1 cellular context compared by ENCODE assay signal in genomic region chr10:68901106-68901927, GRCh38.
TF ChIP-seq lines count a peak whose summit lies in the region.

A gene with protein sequence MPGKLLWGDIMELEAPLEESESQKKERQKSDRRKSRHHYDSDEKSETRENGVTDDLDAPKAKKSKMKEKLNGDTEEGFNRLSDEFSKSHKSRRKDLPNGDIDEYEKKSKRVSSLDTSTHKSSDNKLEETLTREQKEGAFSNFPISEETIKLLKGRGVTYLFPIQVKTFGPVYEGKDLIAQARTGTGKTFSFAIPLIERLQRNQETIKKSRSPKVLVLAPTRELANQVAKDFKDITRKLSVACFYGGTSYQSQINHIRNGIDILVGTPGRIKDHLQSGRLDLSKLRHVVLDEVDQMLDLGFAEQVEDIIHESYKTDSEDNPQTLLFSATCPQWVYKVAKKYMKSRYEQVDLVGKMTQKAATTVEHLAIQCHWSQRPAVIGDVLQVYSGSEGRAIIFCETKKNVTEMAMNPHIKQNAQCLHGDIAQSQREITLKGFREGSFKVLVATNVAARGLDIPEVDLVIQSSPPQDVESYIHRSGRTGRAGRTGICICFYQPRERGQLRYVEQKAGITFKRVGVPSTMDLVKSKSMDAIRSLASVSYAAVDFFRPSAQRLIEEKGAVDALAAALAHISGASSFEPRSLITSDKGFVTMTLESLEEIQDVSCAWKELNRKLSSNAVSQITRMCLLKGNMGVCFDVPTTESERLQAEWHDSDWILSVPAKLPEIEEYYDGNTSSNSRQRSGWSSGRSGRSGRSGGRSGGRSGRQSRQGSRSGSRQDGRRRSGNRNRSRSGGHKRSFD (plus strand): TSS chr10:68901315. CDS start chr10:68901385, 70 bp downstream.

TF ChIP-seq in HepG2, 621 proteins besides CTCF, POLR2A, EP300 and RAD21 (continued from another document and continues in another):
- TF ChIP-seq ZBTB2 (CRISPR knock-in tag; IDR thresholded peaks at IDR 0.05; ENCODE audit: low read depth) (peak; percentile 25), PCBP1 (IDR thresholded peaks at IDR 0.05; ENCODE audit: borderline replicate concordance, low read depth, low read length) (no peak; the same call in 1 of the 2 replicates), HNF4A (CRISPR knock-in tag; IDR thresholded peaks at IDR 0.05) (0 out of 2 replicates have a peak, but pooled peaks have one; percentile 9), ZNF558 (CRISPR knock-in tag; IDR thresholded peaks at IDR 0.05; ENCODE audit: borderline replicate concordance) (no peak), ZNF17 (CRISPR knock-in tag; IDR thresholded peaks at IDR 0.05) (no peak), SNAPC4 (CRISPR knock-in tag; IDR thresholded peaks at IDR 0.05) (no peak), AFF4 (CRISPR knock-in tag; IDR thresholded peaks at IDR 0.05) (no peak), GTF2F1 (IDR thresholded peaks at IDR 0.05; ENCODE audit: low read length) (0 out of 2 replicates have a peak, but pooled peaks have one; percentile 8), MAF1 (CRISPR knock-in tag; IDR thresholded peaks at IDR 0.05; ENCODE audit: borderline replicate concordance) (0 out of 2 replicates have a peak, but pooled peaks have one; percentile 4), ZNF414 (CRISPR knock-in tag; IDR thresholded peaks at IDR 0.05) (no peak), CEBPG (CRISPR knock-in tag; IDR thresholded peaks at IDR 0.05) (no peak), SNAI1 (CRISPR knock-in tag; IDR thresholded peaks at IDR 0.05; ENCODE audit: borderline replicate concordance) (peak; percentile 1; the same call in 1 of the 2 replicates), AGO2 (optimal IDR thresholded peaks at IDR 0.05; ENCODE audit: low read depth, low read length) (peak; percentile 76), THRA (CRISPR knock-in tag; IDR thresholded peaks at IDR 0.05; ENCODE audit: borderline replicate concordance) (0 out of 2 replicates have a peak, but pooled peaks have one; percentile 7), MTA1 (CRISPR knock-in tag; IDR thresholded peaks at IDR 0.05; ENCODE audit: borderline replicate concordance) (no peak), ZNF598 (CRISPR knock-in tag; IDR thresholded peaks at IDR 0.05; ENCODE audit: borderline replicate concordance) (no peak), NBN (conservative IDR thresholded peaks at IDR 0.05) (no peak), RELA (CRISPR knock-in tag; IDR thresholded peaks at IDR 0.05) (peak; percentile 41; the same call in 1 of the 2 replicates), NFYB (CRISPR knock-in tag; IDR thresholded peaks at IDR 0.05) (peak; percentile 89), ZNF777 (CRISPR knock-in tag; IDR thresholded peaks at IDR 0.05) (no peak), FOXO1 (CRISPR knock-in tag; IDR thresholded peaks at IDR 0.05) (no peak), NFE2 (CRISPR knock-in tag; IDR thresholded peaks at IDR 0.05) (no peak), ZNF441 (CRISPR knock-in tag; IDR thresholded peaks at IDR 0.05; ENCODE audit: borderline replicate concordance) (0 out of 2 replicates have a peak, but pooled peaks have one; percentile 42), SALL2 (CRISPR knock-in tag; IDR thresholded peaks at IDR 0.05) (0 out of 2 replicates have a peak, but pooled peaks have one; percentile 20), MTF2 (CRISPR knock-in tag; IDR thresholded peaks at IDR 0.05; ENCODE audit: borderline replicate concordance) (no peak), KAT8 (CRISPR knock-in tag; IDR thresholded peaks at IDR 0.05) (peak; percentile 91), SAP130 (CRISPR knock-in tag; IDR thresholded peaks at IDR 0.05; ENCODE audit: low read depth) (peak; percentile 91), BRD4 (CRISPR knock-in tag; IDR thresholded peaks at IDR 0.05) (no peak), ZNF337 (CRISPR knock-in tag; IDR thresholded peaks at IDR 0.05; ENCODE audit: borderline replicate concordance, low read depth) (no peak), HMG20A (CRISPR knock-in tag; IDR thresholded peaks at IDR 0.05; ENCODE audit: borderline replicate concordance) (no peak), ERF (CRISPR knock-in tag; IDR thresholded peaks at IDR 0.05) (0 out of 2 replicates have a peak, but pooled peaks have one; percentile 11), ETV5 (CRISPR knock-in tag; IDR thresholded peaks at IDR 0.05; ENCODE audit: borderline replicate concordance) (peak; percentile 40), BORCS8-MEF2B (CRISPR knock-in tag; IDR thresholded peaks at IDR 0.05) (peak; percentile 36; the same call in 1 of the 2 replicates)
- TF ChIP-seq, protein P1, sequence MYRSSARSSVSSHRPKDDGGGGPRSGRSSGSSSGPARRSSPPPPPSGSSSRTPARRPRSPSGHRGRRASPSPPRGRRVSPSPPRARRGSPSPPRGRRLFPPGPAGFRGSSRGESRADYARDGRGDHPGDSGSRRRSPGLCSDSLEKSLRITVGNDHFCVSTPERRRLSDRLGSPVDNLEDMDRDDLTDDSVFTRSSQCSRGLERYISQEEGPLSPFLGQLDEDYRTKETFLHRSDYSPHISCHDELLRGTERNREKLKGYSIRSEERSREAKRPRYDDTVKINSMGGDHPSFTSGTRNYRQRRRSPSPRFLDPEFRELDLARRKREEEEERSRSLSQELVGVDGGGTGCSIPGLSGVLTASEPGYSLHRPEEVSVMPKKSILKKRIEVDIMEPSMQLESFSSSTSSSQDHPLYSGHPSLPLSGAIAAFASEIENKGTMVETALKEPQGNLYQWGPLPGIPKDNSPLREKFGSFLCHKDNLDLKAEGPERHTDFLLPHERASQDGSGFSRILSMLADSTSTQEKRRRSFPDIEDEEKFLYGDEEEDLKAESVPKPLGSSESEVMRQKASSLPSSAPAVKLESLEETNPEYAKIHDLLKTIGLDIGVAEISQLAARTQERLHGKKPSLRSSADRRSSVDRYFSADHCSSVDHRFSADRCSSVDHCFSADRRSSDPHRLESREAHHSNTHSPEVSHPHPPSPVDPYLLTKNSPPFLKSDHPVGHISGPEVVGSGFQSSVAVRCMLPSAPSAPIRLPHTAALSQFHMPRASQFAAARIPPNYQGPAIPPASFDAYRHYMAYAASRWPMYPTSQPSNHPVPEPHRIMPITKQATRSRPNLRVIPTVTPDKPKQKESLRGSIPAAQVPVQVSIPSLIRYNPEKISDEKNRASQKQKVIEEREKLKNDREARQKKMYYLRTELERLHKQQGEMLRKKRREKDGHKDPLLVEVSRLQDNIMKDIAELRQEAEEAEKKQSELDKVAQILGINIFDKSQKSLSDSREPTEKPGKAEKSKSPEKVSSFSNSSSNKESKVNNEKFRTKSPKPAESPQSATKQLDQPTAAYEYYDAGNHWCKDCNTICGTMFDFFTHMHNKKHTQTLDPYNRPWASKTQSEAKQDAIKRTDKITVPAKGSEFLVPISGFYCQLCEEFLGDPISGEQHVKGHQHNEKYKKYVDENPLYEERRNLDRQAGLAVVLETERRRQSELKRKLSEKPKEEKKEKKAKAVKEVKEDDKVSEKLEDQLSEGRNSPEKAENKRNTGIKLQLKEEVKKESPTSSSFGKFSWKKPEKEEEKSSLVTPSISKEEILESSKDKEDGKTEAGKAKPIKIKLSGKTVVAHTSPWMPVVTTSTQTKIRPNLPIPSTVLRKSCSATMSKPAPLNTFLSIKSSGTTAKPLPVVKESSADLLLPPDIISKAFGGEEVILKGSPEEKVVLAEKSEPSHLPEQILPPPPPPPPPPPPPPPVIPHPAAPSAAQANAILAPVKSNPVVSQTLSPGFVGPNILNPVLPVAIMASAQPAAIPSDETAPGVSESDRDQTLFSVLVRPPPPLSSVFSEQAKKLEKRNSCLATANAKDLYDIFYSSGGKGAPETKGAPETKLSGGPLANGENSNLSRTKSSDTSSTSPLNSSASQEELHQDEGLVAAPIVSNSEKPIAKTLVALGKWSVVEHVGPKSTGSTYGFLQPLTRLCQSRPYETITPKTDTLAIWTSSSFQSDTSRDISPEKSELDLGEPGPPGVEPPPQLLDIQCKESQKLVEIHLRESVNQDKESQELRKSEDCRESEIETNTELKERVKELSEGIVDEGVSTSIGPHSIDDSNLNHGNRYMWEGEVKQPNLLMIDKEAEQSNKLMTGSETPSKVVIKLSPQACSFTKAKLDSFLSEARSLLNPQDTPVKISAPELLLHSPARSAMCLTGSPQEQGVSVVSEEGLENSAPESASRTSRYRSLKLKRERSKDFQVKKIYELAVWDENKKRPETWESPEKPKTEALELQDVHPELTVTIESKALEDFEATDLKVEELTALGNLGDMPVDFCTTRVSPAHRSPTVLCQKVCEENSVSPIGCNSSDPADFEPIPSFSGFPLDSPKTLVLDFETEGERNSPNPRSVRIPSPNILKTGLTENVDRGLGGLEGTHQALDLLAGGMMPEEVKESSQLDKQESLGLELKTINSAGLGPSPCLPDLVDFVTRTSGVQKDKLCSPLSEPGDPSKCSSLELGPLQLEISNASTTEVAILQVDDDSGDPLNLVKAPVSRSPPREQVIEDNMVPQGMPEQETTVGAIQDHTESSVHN (CRISPR knock-in tag; IDR thresholded peaks at IDR 0.05): no peak
